In the genomic region with DNA sequence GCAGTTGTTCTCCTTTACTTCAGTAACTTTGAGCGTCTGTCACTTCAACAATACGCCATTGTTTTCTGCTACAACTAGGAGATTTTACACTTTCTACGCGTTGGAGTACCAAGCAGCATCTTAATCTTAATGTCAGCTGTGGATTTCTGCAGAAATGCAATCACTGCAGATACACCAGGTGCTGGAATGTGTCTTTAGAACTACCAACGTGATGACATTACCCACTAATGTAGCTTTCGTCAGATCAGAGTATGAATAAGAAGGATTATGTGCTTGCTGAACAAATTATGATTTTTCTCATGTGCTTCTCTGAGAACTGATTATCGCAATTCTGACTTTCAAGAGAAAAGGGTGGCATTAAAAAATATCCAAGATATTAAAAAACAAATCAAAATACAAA, we compare ENCODE assay signal across 38 cellular contexts.
"Had no signal": no experiment of that assay in that cellular context is flagged by ENCODE, and none has a peak within 500 bp of the region (broad histone marks: within the 10 kb centered on the region; RNA-seq: fewer than 3 reads in every experiment).

No MANE protein-coding gene starts in this region.

- H3K4me3 Mint-ChIP-seq: activated naive CD4-positive, alpha-beta T cell treated with anti-CD3 and anti-CD28 coated beads for 36 hours; activated naive CD4-positive, alpha-beta T cell treated with anti-CD3 and anti-CD28 coated beads, Interleukin-2, amount 10 ng/mL, durations not matched to agents 7 days and 5 days; activated naive CD4-positive, alpha-beta T cell treated with anti-CD3 and anti-CD28 coated beads, Interleukin-2, amount 50 U/mL, for 24 hours; activated naive CD8-positive, alpha-beta T cell; activated naive CD8-positive, alpha-beta T cell treated with anti-CD3 and anti-CD28 coated beads for 36 hours; activated naive CD8-positive, alpha-beta T cell treated with anti-CD3 and anti-CD28 coated beads, Interleukin-2, amount 10 ng/mL, durations not matched to agents 7 days and 5 days; activated naive CD8-positive, alpha-beta T cell treated with anti-CD3 and anti-CD28 coated beads, Interleukin-2, amount 50 U/mL, for 24 hours; activated T-cell treated with anti-CD3 and anti-CD28 coated beads, Interleukin-2, amount 50 U/mL, for 24 hours; activated T-cell treated with anti-CD3 and anti-CD28 coated beads, Interleukin-2, amount 50 U/mL, for 4 hours; activated T-cell treated with anti-CD3 and anti-CD28 coated beads, Interleukin-2, amount 50 U/mL, for 72 hours; activated T-helper 1 cell treated with anti-CD3 and anti-CD28 coated beads, Interleukin-12 subunit alpha, Interleukin-12 subunit beta, Interleukin-2, Interleukin-4 antibody, amounts not matched to agents 30 ng/mL and 10 ng/mL and 1 ng/mL, durations not matched to agents 14 hours and 24 hours and 36 hours; activated T-helper 17 cell treated with anti-CD3 and anti-CD28 coated beads, Interleukin-2, amount 50 U/mL, for 72 hours; brain; central memory CD8-positive, alpha-beta T cell had no signal

- H3K36me3 Mint-ChIP-seq: activated naive CD4-positive, alpha-beta T cell treated with anti-CD3 and anti-CD28 coated beads, Interleukin-2, amount 10 ng/mL, durations not matched to agents 7 days and 5 days; activated naive CD4-positive, alpha-beta T cell treated with anti-CD3 and anti-CD28 coated beads, Interleukin-2, amount 50 U/mL, for 24 hours; activated naive CD8-positive, alpha-beta T cell; activated naive CD8-positive, alpha-beta T cell treated with anti-CD3 and anti-CD28 coated beads for 36 hours; activated naive CD8-positive, alpha-beta T cell treated with anti-CD3 and anti-CD28 coated beads, Interleukin-2, amount 10 ng/mL, durations not matched to agents 7 days and 5 days; brain had no signal

- H3K9me3 ChIP-seq: adrenal gland, ascending aorta, breast epithelium had no signal

- DNase-seq: activated effector memory CD4-positive, alpha-beta T cell treated with anti-CD3 and anti-CD28 coated beads, Interleukin-2, amount 50 U/mL, for 16 hours; activated effector memory CD4-positive, alpha-beta T cell treated with Interleukin-2 at 50 U/mL for 16 hours; activated gamma-delta T cell; activated gamma-delta T cell treated with Interleukin-2 at 50 U/mL for 16 hours; activated naive CD4-positive, alpha-beta T cell; activated naive CD4-positive, alpha-beta T cell treated with anti-CD3 and anti-CD28 coated beads for 36 hours; activated naive CD4-positive, alpha-beta T cell treated with anti-CD3 and anti-CD28 coated beads, Interleukin-2, amount 10 ng/mL, durations not matched to agents 7 days and 5 days; activated naive CD4-positive, alpha-beta T cell treated with anti-CD3 and anti-CD28 coated beads, Interleukin-2, amount 50 U/mL, for 16 hours; activated naive CD4-positive, alpha-beta T cell treated with Interleukin-2 at 50 U/mL for 16 hours; activated naive CD8-positive, alpha-beta T cell treated with anti-CD3 and anti-CD28 coated beads for 36 hours; activated naive CD8-positive, alpha-beta T cell treated with anti-CD3 and anti-CD28 coated beads, Interleukin-2, amount 10 ng/mL, durations not matched to agents 7 days and 5 days; activated naive CD8-positive, alpha-beta T cell treated with anti-CD3 and anti-CD28 coated beads, Interleukin-2, amount 50 U/mL, for 24 hours; activated T-cell treated with anti-CD3 and anti-CD28 coated beads for 4 hours; activated T-cell treated with anti-CD3 and anti-CD28 coated beads, Interleukin-2, amount 50 U/mL, for 1 hour; activated T-cell treated with anti-CD3 and anti-CD28 coated beads, Interleukin-2, amount 50 U/mL, for 24 hours; activated T-cell treated with anti-CD3 and anti-CD28 coated beads, Interleukin-2, amount 50 U/mL, for 4 hours; activated T-cell treated with anti-CD3 and anti-CD28 coated beads, Interleukin-2, amount 50 U/mL, for 48 hours; activated T-cell treated with anti-CD3 and anti-CD28 coated beads, Interleukin-2, amount 50 U/mL, for 72 hours; adrenal gland; amniotic stem cell; amygdala; anterior cingulate cortex; aorta; body of pancreas; brain microvascular endothelial cell; central memory CD4-positive, alpha-beta T cell; cerebellar nuclear complex had no signal

- ATAC-seq: activated naive CD4-positive, alpha-beta T cell treated with anti-CD3 and anti-CD28 coated beads, Interleukin-2, amount 50 U/mL, for 72 hours; activated naive CD8-positive, alpha-beta T cell treated with anti-CD3 and anti-CD28 coated beads, Interleukin-2, amount 50 U/mL, for 24 hours; activated T-cell treated with anti-CD3 and anti-CD28 coated beads, Interleukin-2, amount 50 U/mL, for 4 hours; activated T-cell treated with anti-CD3 and anti-CD28 coated beads, Interleukin-2, amount 50 U/mL, for 72 hours; activated T-helper 17 cell treated with anti-CD3 and anti-CD28 coated beads, Interleukin-2, amount 50 U/mL, for 72 hours; body of pancreas had no signal

- H3K4me1 Mint-ChIP-seq: activated naive CD4-positive, alpha-beta T cell treated with anti-CD3 and anti-CD28 coated beads, Interleukin-2, amount 10 ng/mL, durations not matched to agents 7 days and 5 days; activated naive CD4-positive, alpha-beta T cell treated with anti-CD3 and anti-CD28 coated beads, Interleukin-2, amount 50 U/mL, for 24 hours; activated naive CD8-positive, alpha-beta T cell treated with anti-CD3 and anti-CD28 coated beads for 36 hours; activated naive CD8-positive, alpha-beta T cell treated with anti-CD3 and anti-CD28 coated beads, Interleukin-2, amount 10 ng/mL, durations not matched to agents 7 days and 5 days; activated naive CD8-positive, alpha-beta T cell treated with anti-CD3 and anti-CD28 coated beads, Interleukin-2, amount 50 U/mL, for 24 hours; activated T-helper 17 cell treated with anti-CD3 and anti-CD28 coated beads, Interleukin-2, amount 50 U/mL, for 72 hours; central memory CD8-positive, alpha-beta T cell had no signal

- H3K4me3 ChIP-seq: adrenal gland, ascending aorta, body of pancreas, breast epithelium, cardiac muscle cell had no signal

- H3K27me3 Mint-ChIP-seq: activated naive CD4-positive, alpha-beta T cell treated with anti-CD3 and anti-CD28 coated beads, Interleukin-2, amount 10 ng/mL, durations not matched to agents 7 days and 5 days; activated naive CD4-positive, alpha-beta T cell treated with anti-CD3 and anti-CD28 coated beads, Interleukin-2, amount 50 U/mL, for 24 hours; activated naive CD8-positive, alpha-beta T cell; activated naive CD8-positive, alpha-beta T cell treated with anti-CD3 and anti-CD28 coated beads for 36 hours; activated naive CD8-positive, alpha-beta T cell treated with anti-CD3 and anti-CD28 coated beads, Interleukin-2, amount 10 ng/mL, durations not matched to agents 7 days and 5 days; activated naive CD8-positive, alpha-beta T cell treated with anti-CD3 and anti-CD28 coated beads, Interleukin-2, amount 50 U/mL, for 24 hours; activated T-cell treated with anti-CD3 and anti-CD28 coated beads, Interleukin-2, amount 50 U/mL, for 24 hours; activated T-helper 17 cell treated with anti-CD3 and anti-CD28 coated beads, Interleukin-2, amount 50 U/mL, for 72 hours; central memory CD8-positive, alpha-beta T cell had no signal

- H3K27ac ChIP-seq: adrenal gland, ascending aorta, body of pancreas, brain microvascular endothelial cell, breast epithelium, cardiac muscle cell had no signal

- H3K27me3 ChIP-seq: adrenal gland, ascending aorta, body of pancreas, brain microvascular endothelial cell, breast epithelium, cardiac muscle cell had no signal

- H3K4me1 ChIP-seq: adrenal gland, ascending aorta, body of pancreas, breast epithelium had no signal

- H3K36me3 ChIP-seq: adrenal gland, ascending aorta, brain microvascular endothelial cell, breast epithelium, cardiac muscle cell had no signal

- H3K27ac Mint-ChIP-seq: activated naive CD4-positive, alpha-beta T cell treated with anti-CD3 and anti-CD28 coated beads for 36 hours; activated naive CD4-positive, alpha-beta T cell treated with anti-CD3 and anti-CD28 coated beads, Interleukin-2, amount 10 ng/mL, durations not matched to agents 7 days and 5 days; activated naive CD4-positive, alpha-beta T cell treated with anti-CD3 and anti-CD28 coated beads, Interleukin-2, amount 50 U/mL, for 24 hours; activated naive CD4-positive, alpha-beta T cell treated with anti-CD3 and anti-CD28 coated beads, Interleukin-2, amount 50 U/mL, for 72 hours; activated naive CD8-positive, alpha-beta T cell; activated naive CD8-positive, alpha-beta T cell treated with anti-CD3 and anti-CD28 coated beads for 36 hours; activated naive CD8-positive, alpha-beta T cell treated with anti-CD3 and anti-CD28 coated beads, Interleukin-2, amount 10 ng/mL, durations not matched to agents 7 days and 5 days; activated naive CD8-positive, alpha-beta T cell treated with anti-CD3 and anti-CD28 coated beads, Interleukin-2, amount 50 U/mL, for 24 hours; activated T-cell treated with anti-CD3 and anti-CD28 coated beads, Interleukin-2, amount 50 U/mL, for 24 hours; activated T-cell treated with anti-CD3 and anti-CD28 coated beads, Interleukin-2, amount 50 U/mL, for 72 hours; activated T-helper 1 cell treated with anti-CD3 and anti-CD28 coated beads, Interleukin-12 subunit alpha, Interleukin-12 subunit beta, Interleukin-2, Interleukin-4 antibody, amounts not matched to agents 30 ng/mL and 10 ng/mL and 1 ng/mL, durations not matched to agents 14 hours and 24 hours and 36 hours; activated T-helper 17 cell treated with anti-CD3 and anti-CD28 coated beads, Interleukin-2, amount 50 U/mL, for 72 hours; activated T-helper 2 cell treated with anti-CD3 and anti-CD28 coated beads, Interferon-gamma antibody, Interleukin-2, Interleukin-4, amounts not matched to agents 10 μg/mL and 5 μg/mL and 100 μg/mL, durations not matched to agents 14 hours and 24 hours and 36 hours; brain had no signal
